In the genomic region with DNA sequence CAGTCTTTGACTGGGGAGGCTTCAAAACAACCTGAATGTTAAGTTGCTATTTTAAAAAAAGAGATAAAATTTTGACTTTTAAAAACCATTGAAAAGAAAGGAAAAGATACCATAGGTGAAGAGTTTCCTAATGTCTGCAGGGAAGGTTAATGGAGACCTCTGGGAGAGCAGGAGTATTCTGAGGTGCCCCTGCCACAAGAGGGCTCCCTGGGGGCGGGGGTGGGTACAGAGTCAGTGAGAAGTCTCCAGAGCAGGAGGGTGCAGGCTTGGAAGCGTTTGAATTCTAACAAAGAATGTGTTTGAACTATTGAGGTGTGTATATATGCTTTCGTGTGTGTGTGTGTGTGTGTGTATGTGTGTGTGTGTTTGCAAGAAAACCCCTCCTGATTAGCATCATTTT, we compare ENCODE assay signal across 2 cellular contexts.
TF ChIP-seq lines count a peak whose summit lies in the region.

No MANE protein-coding gene starts in this region.

TF ChIP-seq in A549, 52 proteins besides CTCF, POLR2A, EP300 and RAD21:
- TF ChIP-seq MAFK (IDR thresholded peaks at IDR 0.05; ENCODE audit: partially characterized antibody) (no peak), EHMT2 (IDR thresholded peaks at IDR 0.05; ENCODE audit: low read depth) (no peak), FOSB (CRISPR knock-in tag; IDR thresholded peaks at IDR 0.05) (no peak), FOXS1 (CRISPR knock-in tag; IDR thresholded peaks at IDR 0.05) (no peak), ZC3H11A (IDR thresholded peaks at IDR 0.05) (no peak), NFE2L2 (conservative IDR thresholded peaks at IDR 0.05; ENCODE audit: low read length) (no peak)
- TF ChIP-seq, protein P1, sequence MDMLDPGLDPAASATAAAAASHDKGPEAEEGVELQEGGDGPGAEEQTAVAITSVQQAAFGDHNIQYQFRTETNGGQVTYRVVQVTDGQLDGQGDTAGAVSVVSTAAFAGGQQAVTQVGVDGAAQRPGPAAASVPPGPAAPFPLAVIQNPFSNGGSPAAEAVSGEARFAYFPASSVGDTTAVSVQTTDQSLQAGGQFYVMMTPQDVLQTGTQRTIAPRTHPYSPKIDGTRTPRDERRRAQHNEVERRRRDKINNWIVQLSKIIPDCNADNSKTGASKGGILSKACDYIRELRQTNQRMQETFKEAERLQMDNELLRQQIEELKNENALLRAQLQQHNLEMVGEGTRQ (IDR thresholded peaks at IDR 0.05): no peak

TF ChIP-seq in WTC11, 78 proteins besides CTCF, POLR2A, EP300 and RAD21:
- TF ChIP-seq ZNF671 (CRISPR knock-in tag; IDR thresholded peaks at IDR 0.05) (no peak), TP53 (CRISPR knock-in tag; IDR thresholded peaks at IDR 0.05) (no peak), ZNF121 (CRISPR knock-in tag; IDR thresholded peaks at IDR 0.05) (no peak), ZBTB21 (CRISPR knock-in tag; IDR thresholded peaks at IDR 0.05; ENCODE audit: borderline replicate concordance) (no peak), FOXP1 (CRISPR knock-in tag; IDR thresholded peaks at IDR 0.05; ENCODE audit: borderline replicate concordance) (no peak), NFATC4 (CRISPR knock-in tag; IDR thresholded peaks at IDR 0.05) (no peak), ETV6 (CRISPR knock-in tag; IDR thresholded peaks at IDR 0.05) (no peak), ZNF416 (CRISPR knock-in tag; IDR thresholded peaks at IDR 0.05) (no peak), NFE2L1 (CRISPR knock-in tag; IDR thresholded peaks at IDR 0.05) (no peak), CBFB (CRISPR knock-in tag; IDR thresholded peaks at IDR 0.05; ENCODE audit: low read depth) (no peak)
- TF ChIP-seq, protein P2, sequence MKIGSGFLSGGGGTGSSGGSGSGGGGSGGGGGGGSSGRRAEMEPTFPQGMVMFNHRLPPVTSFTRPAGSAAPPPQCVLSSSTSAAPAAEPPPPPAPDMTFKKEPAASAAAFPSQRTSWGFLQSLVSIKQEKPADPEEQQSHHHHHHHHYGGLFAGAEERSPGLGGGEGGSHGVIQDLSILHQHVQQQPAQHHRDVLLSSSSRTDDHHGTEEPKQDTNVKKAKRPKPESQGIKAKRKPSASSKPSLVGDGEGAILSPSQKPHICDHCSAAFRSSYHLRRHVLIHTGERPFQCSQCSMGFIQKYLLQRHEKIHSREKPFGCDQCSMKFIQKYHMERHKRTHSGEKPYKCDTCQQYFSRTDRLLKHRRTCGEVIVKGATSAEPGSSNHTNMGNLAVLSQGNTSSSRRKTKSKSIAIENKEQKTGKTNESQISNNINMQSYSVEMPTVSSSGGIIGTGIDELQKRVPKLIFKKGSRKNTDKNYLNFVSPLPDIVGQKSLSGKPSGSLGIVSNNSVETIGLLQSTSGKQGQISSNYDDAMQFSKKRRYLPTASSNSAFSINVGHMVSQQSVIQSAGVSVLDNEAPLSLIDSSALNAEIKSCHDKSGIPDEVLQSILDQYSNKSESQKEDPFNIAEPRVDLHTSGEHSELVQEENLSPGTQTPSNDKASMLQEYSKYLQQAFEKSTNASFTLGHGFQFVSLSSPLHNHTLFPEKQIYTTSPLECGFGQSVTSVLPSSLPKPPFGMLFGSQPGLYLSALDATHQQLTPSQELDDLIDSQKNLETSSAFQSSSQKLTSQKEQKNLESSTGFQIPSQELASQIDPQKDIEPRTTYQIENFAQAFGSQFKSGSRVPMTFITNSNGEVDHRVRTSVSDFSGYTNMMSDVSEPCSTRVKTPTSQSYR (CRISPR knock-in tag; IDR thresholded peaks at IDR 0.05): no peak
- TF ChIP-seq, protein P3, sequence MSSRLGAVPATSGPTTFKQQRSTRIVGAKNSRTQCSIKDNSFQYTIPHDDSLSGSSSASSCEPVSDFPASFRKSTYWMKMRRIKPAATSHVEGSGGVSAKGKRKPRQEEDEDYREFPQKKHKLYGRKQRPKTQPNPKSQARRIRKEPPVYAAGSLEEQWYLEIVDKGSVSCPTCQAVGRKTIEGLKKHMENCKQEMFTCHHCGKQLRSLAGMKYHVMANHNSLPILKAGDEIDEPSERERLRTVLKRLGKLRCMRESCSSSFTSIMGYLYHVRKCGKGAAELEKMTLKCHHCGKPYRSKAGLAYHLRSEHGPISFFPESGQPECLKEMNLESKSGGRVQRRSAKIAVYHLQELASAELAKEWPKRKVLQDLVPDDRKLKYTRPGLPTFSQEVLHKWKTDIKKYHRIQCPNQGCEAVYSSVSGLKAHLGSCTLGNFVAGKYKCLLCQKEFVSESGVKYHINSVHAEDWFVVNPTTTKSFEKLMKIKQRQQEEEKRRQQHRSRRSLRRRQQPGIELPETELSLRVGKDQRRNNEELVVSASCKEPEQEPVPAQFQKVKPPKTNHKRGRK (CRISPR knock-in tag; IDR thresholded peaks at IDR 0.05; ENCODE audit: borderline replicate concordance): no peak
